In genomic region chr13:23677679-23678288, GRCh38 we compare ENCODE assay signal across 1 cellular context.
TF ChIP-seq lines count a peak whose summit lies in the region.

No MANE protein-coding gene starts in this region.

TF ChIP-seq in HepG2, 621 proteins besides CTCF, POLR2A, EP300 and RAD21 (continued from another document):
- TF ChIP-seq, protein P1, sequence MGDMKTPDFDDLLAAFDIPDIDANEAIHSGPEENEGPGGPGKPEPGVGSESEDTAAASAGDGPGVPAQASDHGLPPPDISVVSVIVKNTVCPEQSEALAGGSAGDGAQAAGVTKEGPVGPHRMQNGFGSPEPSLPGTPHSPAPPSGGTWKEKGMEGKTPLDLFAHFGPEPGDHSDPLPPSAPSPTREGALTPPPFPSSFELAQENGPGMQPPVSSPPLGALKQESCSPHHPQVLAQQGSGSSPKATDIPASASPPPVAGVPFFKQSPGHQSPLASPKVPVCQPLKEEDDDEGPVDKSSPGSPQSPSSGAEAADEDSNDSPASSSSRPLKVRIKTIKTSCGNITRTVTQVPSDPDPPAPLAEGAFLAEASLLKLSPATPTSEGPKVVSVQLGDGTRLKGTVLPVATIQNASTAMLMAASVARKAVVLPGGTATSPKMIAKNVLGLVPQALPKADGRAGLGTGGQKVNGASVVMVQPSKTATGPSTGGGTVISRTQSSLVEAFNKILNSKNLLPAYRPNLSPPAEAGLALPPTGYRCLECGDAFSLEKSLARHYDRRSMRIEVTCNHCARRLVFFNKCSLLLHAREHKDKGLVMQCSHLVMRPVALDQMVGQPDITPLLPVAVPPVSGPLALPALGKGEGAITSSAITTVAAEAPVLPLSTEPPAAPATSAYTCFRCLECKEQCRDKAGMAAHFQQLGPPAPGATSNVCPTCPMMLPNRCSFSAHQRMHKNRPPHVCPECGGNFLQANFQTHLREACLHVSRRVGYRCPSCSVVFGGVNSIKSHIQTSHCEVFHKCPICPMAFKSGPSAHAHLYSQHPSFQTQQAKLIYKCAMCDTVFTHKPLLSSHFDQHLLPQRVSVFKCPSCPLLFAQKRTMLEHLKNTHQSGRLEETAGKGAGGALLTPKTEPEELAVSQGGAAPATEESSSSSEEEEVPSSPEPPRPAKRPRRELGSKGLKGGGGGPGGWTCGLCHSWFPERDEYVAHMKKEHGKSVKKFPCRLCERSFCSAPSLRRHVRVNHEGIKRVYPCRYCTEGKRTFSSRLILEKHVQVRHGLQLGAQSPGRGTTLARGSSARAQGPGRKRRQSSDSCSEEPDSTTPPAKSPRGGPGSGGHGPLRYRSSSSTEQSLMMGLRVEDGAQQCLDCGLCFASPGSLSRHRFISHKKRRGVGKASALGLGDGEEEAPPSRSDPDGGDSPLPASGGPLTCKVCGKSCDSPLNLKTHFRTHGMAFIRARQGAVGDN (CRISPR knock-in tag; IDR thresholded peaks at IDR 0.05) = 0 out of 2 replicates have a peak, but pooled peaks have one; percentile 17
TF ChIP-seq in HepG2: peak in this region for 2; not testable (repeated sequence) for 619.
